Comparison of ENCODE assay signal across 1 cellular context in the genomic region with DNA sequence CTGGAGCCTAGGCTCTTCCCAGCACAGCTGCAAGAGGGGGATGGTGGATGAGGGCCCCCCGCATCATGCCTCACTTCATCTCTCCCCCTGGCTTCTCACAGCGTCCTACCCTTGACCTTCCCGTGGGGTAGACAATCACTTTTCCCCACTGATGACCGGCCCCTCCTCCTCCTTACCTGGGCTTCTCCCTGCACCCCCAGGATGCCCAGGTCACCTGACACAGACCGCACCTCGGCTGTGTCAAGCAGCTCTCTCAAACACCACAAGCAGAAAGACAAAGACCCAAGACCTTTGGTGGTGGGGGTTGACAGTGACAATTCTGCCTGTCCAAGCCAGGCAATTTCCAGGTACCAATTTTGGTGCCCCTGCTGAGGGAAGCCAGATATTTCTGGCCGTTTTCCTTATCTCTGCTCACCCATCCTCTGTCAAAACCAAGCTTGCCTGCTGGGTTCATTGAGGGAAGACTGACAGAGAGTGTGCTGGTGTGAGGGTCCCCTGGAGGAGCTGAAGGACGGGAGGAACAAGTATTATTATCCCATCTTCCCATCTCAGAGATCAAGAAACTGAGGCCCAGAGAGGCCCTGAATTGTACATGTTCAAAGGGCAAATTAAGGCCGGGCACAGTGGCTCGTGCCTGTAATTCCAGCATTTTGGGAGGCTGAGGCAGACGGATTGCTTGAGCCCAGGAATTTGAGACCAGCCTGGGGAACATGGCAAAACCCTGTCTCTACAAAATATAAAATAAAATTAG.
TF ChIP-seq lines count a peak whose summit lies in the region.

No MANE protein-coding gene starts in this region.

TF ChIP-seq in H1, 55 proteins besides CTCF, POLR2A, EP300 and RAD21 (continued from another document):
- TF ChIP-seq TBP (IDR thresholded peaks at IDR 0.05; ENCODE audit: low read depth, low read length) (no peak), PHF8 (conservative IDR thresholded peaks at IDR 0.05; ENCODE audit: low read depth, low read length) (no peak), GTF2F1 (IDR thresholded peaks at IDR 0.05; ENCODE audit: borderline replicate concordance, low read depth, low read length) (no peak), BRCA1 (IDR thresholded peaks at IDR 0.05; ENCODE audit: low read depth, low read length) (no peak), TAF7 (optimal IDR thresholded peaks at IDR 0.05; ENCODE audit: borderline replicate concordance, low read depth, low read length) (no peak), TCF12 (IDR thresholded peaks at IDR 0.05; ENCODE audit: low read depth, low read length) (no peak), HDAC2 (IDR thresholded peaks at IDR 0.05; ENCODE audit: borderline replicate concordance in 1 of 2, low read depth in 2 of 2, low read length in 2 of 2) (no peak), NANOG (IDR thresholded peaks at IDR 0.05; ENCODE audit: insufficient read depth, low read depth, low read length, poor library complexity, severe bottlenecking) (no peak), YY1 (IDR thresholded peaks at IDR 0.05; ENCODE audit: low read depth, low read length) (no peak), RBBP5 (IDR thresholded peaks at IDR 0.05; ENCODE audit: borderline replicate concordance, low read depth, low read length) (no peak), SIN3A (conservative IDR thresholded peaks at IDR 0.05 in 1 of 2, IDR thresholded peaks at IDR 0.05 in 1 of 2; ENCODE audit: low read depth in 1 of 2, low read length in 2 of 2) (no peak)
- TF ChIP-seq, protein P1, sequence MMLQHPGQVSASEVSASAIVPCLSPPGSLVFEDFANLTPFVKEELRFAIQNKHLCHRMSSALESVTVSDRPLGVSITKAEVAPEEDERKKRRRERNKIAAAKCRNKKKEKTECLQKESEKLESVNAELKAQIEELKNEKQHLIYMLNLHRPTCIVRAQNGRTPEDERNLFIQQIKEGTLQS (IDR thresholded peaks at IDR 0.05; ENCODE audit: insufficient read depth, low read depth, low read length): no peak
- TF ChIP-seq, protein P2, sequence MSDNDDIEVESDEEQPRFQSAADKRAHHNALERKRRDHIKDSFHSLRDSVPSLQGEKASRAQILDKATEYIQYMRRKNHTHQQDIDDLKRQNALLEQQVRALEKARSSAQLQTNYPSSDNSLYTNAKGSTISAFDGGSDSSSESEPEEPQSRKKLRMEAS (IDR thresholded peaks at IDR 0.05): no peak
- TF ChIP-seq, protein P3, sequence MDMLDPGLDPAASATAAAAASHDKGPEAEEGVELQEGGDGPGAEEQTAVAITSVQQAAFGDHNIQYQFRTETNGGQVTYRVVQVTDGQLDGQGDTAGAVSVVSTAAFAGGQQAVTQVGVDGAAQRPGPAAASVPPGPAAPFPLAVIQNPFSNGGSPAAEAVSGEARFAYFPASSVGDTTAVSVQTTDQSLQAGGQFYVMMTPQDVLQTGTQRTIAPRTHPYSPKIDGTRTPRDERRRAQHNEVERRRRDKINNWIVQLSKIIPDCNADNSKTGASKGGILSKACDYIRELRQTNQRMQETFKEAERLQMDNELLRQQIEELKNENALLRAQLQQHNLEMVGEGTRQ (IDR thresholded peaks at IDR 0.05; ENCODE audit: low read length): no peak
